ENCODE assay signal across 8 cellular contexts in genomic region chr11:67415501-67416304, GRCh38. TPM values are rescaled to one million over a fixed set of nuclear protein-coding genes. Genes with fewer than 3 reads are reported as not detected.
A peak's percentile ranks its signal among the peaks of the same experiment; 100 is the strongest.
DNase-seq lines count a peak whose midpoint lies in the region; ATAC-seq and TF ChIP-seq lines count a peak whose summit lies in the region.

A gene with protein sequence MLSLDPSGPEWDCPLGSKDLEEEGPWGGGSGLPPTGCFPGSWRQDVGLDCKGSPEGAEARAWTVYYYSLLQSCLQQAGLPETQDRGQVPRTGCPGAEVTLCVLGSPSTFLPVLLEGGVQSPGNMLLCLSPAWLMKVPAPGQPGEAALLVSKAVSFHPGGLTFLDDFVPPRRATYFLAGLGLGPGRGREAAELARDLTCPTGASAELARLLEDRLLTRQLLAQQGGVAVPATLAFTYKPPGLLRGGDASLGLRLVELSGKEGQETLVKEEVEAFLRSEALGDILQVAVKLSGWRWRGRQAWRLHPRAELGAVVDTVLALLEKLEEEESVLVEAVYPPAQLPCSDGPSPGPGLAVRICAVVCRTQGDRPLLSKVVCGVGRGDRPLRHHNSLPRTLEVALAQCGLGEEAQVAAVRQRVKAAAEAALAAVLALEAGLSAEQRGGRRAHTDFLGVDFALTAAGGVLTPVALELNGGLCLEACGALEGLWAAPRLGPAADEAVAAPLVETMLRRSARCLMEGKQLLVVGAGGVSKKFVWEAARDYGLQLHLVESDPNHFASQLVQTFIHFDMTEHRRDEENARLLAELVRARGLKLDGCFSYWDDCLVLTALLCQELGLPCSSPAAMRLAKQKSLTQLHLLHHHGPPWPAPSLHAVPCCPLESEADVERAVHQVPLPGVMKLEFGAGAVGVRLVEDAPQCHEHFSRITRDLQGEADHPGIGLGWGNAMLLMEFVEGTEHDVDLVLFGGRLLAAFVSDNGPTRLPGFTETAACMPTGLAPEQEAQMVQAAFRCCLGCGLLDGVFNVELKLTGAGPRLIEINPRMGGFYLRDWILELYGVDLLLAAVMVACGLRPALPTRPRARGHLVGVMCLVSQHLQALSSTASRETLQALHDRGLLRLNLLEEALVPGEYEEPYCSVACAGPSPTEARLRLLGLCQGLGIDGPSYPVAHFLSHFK (plus strand): TSS chr11:67415678. CDS start chr11:67416200, 522 bp downstream.

- 5 to 11% methylated on average over 37 to 67 of the region's 67 CpGs for WGBS in esophagus, 2 donors

- H3K27ac ChIP-seq in BLaER1 treated with 17β-estradiol and CSF1 and Interleukin-3, amounts not matched to agents 10 nM and 100 nM: peak within 1 kb of the TSS in 1 of 11 experiments; percentile 59; a peak in 3 of 22 replicates
- H3K27ac ChIP-seq in OCI-LY1 (ENCODE audit: low read depth, low read length, poor library complexity, severe bottlenecking) (no peak within 1 kb of the TSS), esophagus (ENCODE audit: low read depth in 2 of 2, low read length in 1 of 2) (peak within 1 kb of the TSS in 1 of 2 donors; percentile 9), neural progenitor cell (no peak within 1 kb of the TSS)

- peaks cover 16 to 51% (median 31%) of the 10 kb centered on the region in 11 experiments for H3K27me3 ChIP-seq in BLaER1 treated with 17β-estradiol and CSF1 and Interleukin-3, amounts not matched to agents 10 nM and 100 nM
- H3K27me3 ChIP-seq in OCI-LY1 (ENCODE audit: insufficient read depth, low read length) (peaks cover 3% of the 10 kb centered on the region; the same call in 1 of the 2 replicates), esophagus (ENCODE audit: control insufficient read depth in 1 of 2, insufficient read depth in 2 of 2, low read length in 2 of 2) (no peaks in the 10 kb centered on the region), neural progenitor cell (peaks cover 56% of the 10 kb centered on the region)

- H3K9me2 ChIP-seq in OCI-LY1 (ENCODE audit: low read depth, low read length): no peaks in the 10 kb centered on the region

- H3K4me1 Mint-ChIP-seq in neural progenitor cell: peaks cover 23% of the 10 kb centered on the region

- H3K4me3 ChIP-seq in BLaER1 treated with 17β-estradiol and CSF1 and Interleukin-3, amounts not matched to agents 10 nM and 100 nM: peak within 1 kb of the TSS in 3 of 10 experiments; percentile 12 to 23 (median 18); a peak in 4 of 20 replicates
- H3K4me3 ChIP-seq in OCI-LY1 (ENCODE audit: low read depth, low read length, poor library complexity, severe bottlenecking) (no peak within 1 kb of the TSS), esophagus (ENCODE audit: low read depth in 1 of 2, low read length in 2 of 2) (peak within 1 kb of the TSS; percentile 13 to 21), neural progenitor cell (peak within 1 kb of the TSS; percentile 48)

- peaks cover 26% of the 10 kb centered on the region for H3K27me3 Mint-ChIP-seq in neural progenitor cell (ENCODE audit: insufficient read depth, low read depth)

- no peak within 1 kb of the TSS for H2AFZ ChIP-seq in OCI-LY1 (ENCODE audit: low read length)
- H2AFZ ChIP-seq in neural progenitor cell (replicated peaks): peak within 1 kb of the TSS; percentile 48

- peak within 1 kb of the TSS in 7 of 11 experiments; percentile 15 to 90 (median 28); a peak in 9 of 22 replicates for H3K9ac ChIP-seq in BLaER1 treated with 17β-estradiol and CSF1 and Interleukin-3, amounts not matched to agents 10 nM and 100 nM
- no peak within 1 kb of the TSS for H3K9ac ChIP-seq in OCI-LY1 (ENCODE audit: low read length)
- no peak within 1 kb of the TSS for H3K9ac ChIP-seq in neural progenitor cell

- DNase-seq in neural progenitor cell (ENCODE audit: low spot score) (peak; percentile 38), NCI-H2081 (lab: John Stamatoyannopoulos, UW) (no peak), epidermal melanocyte (ENCODE audit: insufficient read length, low spot score) (no peak), occipital lobe (lab: John Stamatoyannopoulos, UW) (no peak)

- H3K9me3 ChIP-seq in BLaER1 treated with 17β-estradiol and CSF1 and Interleukin-3, amounts not matched to agents 10 nM and 100 nM (replicated peaks in 1 of 11): no peaks in the 10 kb centered on the region
- H3K9me3 ChIP-seq in OCI-LY1 (ENCODE audit: low read length): no peaks in the 10 kb centered on the region
- H3K9me3 ChIP-seq in esophagus (ENCODE audit: control insufficient read depth in 2 of 2, insufficient read depth in 1 of 2, low read depth in 1 of 2, low read length in 1 of 2): no peaks in the 10 kb centered on the region
- no peaks in the 10 kb centered on the region for H3K9me3 ChIP-seq in neural progenitor cell (ENCODE audit: low read depth)

- H3K36me3 Mint-ChIP-seq in neural progenitor cell: no peaks in the 10 kb centered on the region

- TF ChIP-seq CTCF in OCI-LY1 (IDR thresholded peaks at IDR 0.05; ENCODE audit: low read length) (no peak), neural progenitor cell (IDR thresholded peaks at IDR 0.05) (no peak)

- H3K9me3 Mint-ChIP-seq in neural progenitor cell: no peaks in the 10 kb centered on the region

- peaks cover 66 to 100% (median 94%) of the 10 kb centered on the region in 10 experiments for H3K4me1 ChIP-seq in BLaER1 treated with 17β-estradiol and CSF1 and Interleukin-3, amounts not matched to agents 10 nM and 100 nM
- H3K4me1 ChIP-seq in OCI-LY1 (ENCODE audit: insufficient read depth, low read length, severe bottlenecking) (peaks cover 64% of the 10 kb centered on the region), esophagus (ENCODE audit: control insufficient read depth in 2 of 2, insufficient read depth in 2 of 2, low read length in 1 of 2) (peaks cover 14 to 34% of the 10 kb centered on the region in 2 donors), neural progenitor cell (peaks cover 20% of the 10 kb centered on the region)

- peak within 1 kb of the TSS; percentile 77 to 100 (median 99) for H3K4me2 ChIP-seq in BLaER1 treated with 17β-estradiol and CSF1 and Interleukin-3, amounts not matched to agents 10 nM and 100 nM
- H3K4me2 ChIP-seq in OCI-LY1 (ENCODE audit: low read length): peak within 1 kb of the TSS; percentile 27; the same call in 1 of the 2 replicates
- peak within 1 kb of the TSS; percentile 71 for H3K4me2 ChIP-seq in neural progenitor cell

- no peaks in the 10 kb centered on the region for H3K36me3 ChIP-seq in BLaER1 treated with 17β-estradiol and CSF1 and Interleukin-3, amounts not matched to agents 10 nM and 100 nM
- H3K36me3 ChIP-seq in OCI-LY1 (ENCODE audit: insufficient read depth, low read length) (no peaks in the 10 kb centered on the region), esophagus (ENCODE audit: control insufficient read depth in 2 of 2, insufficient read depth in 2 of 2, low read length in 1 of 2) (no peaks in the 10 kb centered on the region), neural progenitor cell (no peaks in the 10 kb centered on the region)

- H3K4me3 Mint-ChIP-seq in neural progenitor cell: peak within 1 kb of the TSS; percentile 67

- H3F3A ChIP-seq in OCI-LY1 (ENCODE audit: insufficient read depth, low read length) (no peaks in the 10 kb centered on the region), neural progenitor cell (ENCODE audit: low read depth) (peaks cover 23% of the 10 kb centered on the region)

- peaks cover 0 to 54% (median 0%) of the 10 kb centered on the region in 11 experiments; a peak in 10 of 22 replicates for H4K20me1 ChIP-seq in BLaER1 treated with 17β-estradiol and CSF1 and Interleukin-3, amounts not matched to agents 10 nM and 100 nM
- H4K20me1 ChIP-seq in OCI-LY1 (ENCODE audit: insufficient read depth, low read length): no peaks in the 10 kb centered on the region
- no peaks in the 10 kb centered on the region for H4K20me1 ChIP-seq in neural progenitor cell (ENCODE audit: low read depth)

- H3K79me2 ChIP-seq in OCI-LY1 (ENCODE audit: insufficient read depth, low read length): no peaks in the 10 kb centered on the region
- H3K79me2 ChIP-seq in neural progenitor cell (ENCODE audit: low read depth): no peaks in the 10 kb centered on the region

- no peak for ATAC-seq in GM19035 (IDR thresholded peaks at IDR 0.05; ENCODE audit: unreplicated experiment)

- no peak within 1 kb of the TSS for H3K27ac Mint-ChIP-seq in neural progenitor cell

RNA-seq across cellular contexts. Expression of the gene that starts here (rescaled TPM):
- under 1 TPM; 0.21 to 0.29 TPM for polyA plus RNA-seq in esophagus
- total RNA-seq in neural progenitor cell (ENCODE audit: low replicate concordance): 0.22 and 0.52 TPM in 2 replicates
- 0.16 TPM for total RNA-seq in occipital lobe

Comparison
In these comparisons a context has a peak if more than half of its experiments do, and no peak if none do; other contexts are left out.
1. Peak in DNase-seq, H3K4me3 ChIP-seq and H3K4me2 ChIP-seq in neural progenitor cell; RNA of the gene not detected or under 1 TPM.
2. H3K4me2 ChIP-seq: peak in every context shown above with its lines; median percentile 99 in BLaER1 treated with 17β-estradiol and CSF1 and Interleukin-3, amounts not matched to agents 10 nM and 100 nM; 71 in neural progenitor cell; 27 in OCI-LY1.
3. H3K9ac ChIP-seq: peak in BLaER1 treated with 17β-estradiol and CSF1 and Interleukin-3, amounts not matched to agents 10 nM and 100 nM (7 of 11); none in OCI-LY1 (single experiment) and neural progenitor cell (single experiment).